ENCODE assay signal across 1 cellular context in the genomic region with DNA sequence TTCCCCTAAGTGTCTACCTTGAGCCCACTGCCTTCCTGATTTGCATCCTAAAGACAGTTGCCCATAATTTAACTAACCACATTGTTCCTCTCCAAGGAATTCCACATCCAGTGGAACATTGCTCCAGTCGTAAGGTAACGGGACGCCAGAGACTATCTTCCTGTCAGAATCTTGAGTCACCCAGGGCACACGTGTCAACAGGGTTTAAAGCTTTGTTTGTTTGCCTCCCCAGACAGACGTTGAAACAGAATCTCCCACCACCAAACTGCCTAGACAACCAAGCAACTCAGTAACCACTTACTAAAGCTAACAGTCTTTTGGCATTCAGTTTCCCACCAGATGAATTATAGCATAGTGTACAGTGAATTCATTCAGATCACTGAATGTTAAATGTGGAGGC.
TF ChIP-seq lines count a peak whose summit lies in the region.

No MANE protein-coding gene starts in this region.

TF ChIP-seq in IMR-90, 13 proteins besides CTCF, POLR2A, EP300 and RAD21:
- TF ChIP-seq MAFK (IDR thresholded peaks at IDR 0.05; ENCODE audit: low read depth, low read length), result no peak
TF ChIP-seq in IMR-90: peak in this region for 0.
